5 cellular contexts compared by ENCODE assay signal in genomic region chr5:16384222-16384621, GRCh38.
"Had no signal": no experiment of that assay in that cellular context is flagged by ENCODE, and none has a peak within 500 bp of the region (broad histone marks: within the 10 kb centered on the region; RNA-seq: fewer than 3 reads in every experiment).

No MANE protein-coding gene starts in this region.

- H3K27ac ChIP-seq: HL-60, KMS-11 had no signal

- H3K9ac ChIP-seq: KMS-11 had no signal

- H3K4me2 ChIP-seq: KMS-11 had no signal

- DNase-seq: IMR-90, KBM-7, KG1 had no signal
